ENCODE assay signal across 8 cellular contexts in genomic region chr6:16540804-16541752, GRCh38.
A peak's percentile ranks its signal among the peaks of the same experiment; 100 is the strongest.
DNase-seq lines count a peak whose midpoint lies in the region; ATAC-seq and TF ChIP-seq lines count a peak whose summit lies in the region.

No MANE protein-coding gene starts in this region.

- CTCF ChIA-PET in MCF 10A (lab: Yijun Ruan, JAX), result interaction anchor here (0.6 kb wide), 1 partner anchor 588 kb away, joined by 4 read pairs; no protein-coding TSS in a partner anchor
- CTCF ChIA-PET in RWPE1 (lab: Yijun Ruan, JAX), result no interaction called here

- H3K9me3 ChIP-seq in breast epithelium, result no peaks in the 10 kb centered on the region

- H3K27ac ChIP-seq in breast epithelium (peak overlapping the region; percentile 13 to 18), RWPE1 (no peak overlapping the region)

- H3K9me3 Mint-ChIP-seq in MCF 10A (ENCODE audit: unreplicated experiment), result no peaks in the 10 kb centered on the region

- H3K27me3 ChIP-seq in breast epithelium, result no peaks in the 10 kb centered on the region

- BruUV-seq in MCF 10A (replicated peaks; lab: Mats Ljungman, UMichigan), result no TSS peak

- TF ChIP-seq CTCF in breast epithelium (IDR thresholded peaks at IDR 0.05) (no peak), MCF 10A (IDR thresholded peaks at IDR 0.05; ENCODE audit: unreplicated experiment) (no peak), RWPE1 (conservative IDR thresholded peaks at IDR 0.05; ENCODE audit: low read depth) (no peak)

- peak; percentile 70 for ATAC-seq in HG03159 (IDR thresholded peaks at IDR 0.05; ENCODE audit: unreplicated experiment)
- ATAC-seq in left cardiac atrium, result peak; percentile 77

- no peaks in the 10 kb centered on the region for H3K27me3 Mint-ChIP-seq in MCF 10A (ENCODE audit: insufficient read depth, unreplicated experiment)

- no peak overlapping the region for H3K27ac Mint-ChIP-seq in MCF 10A (ENCODE audit: low read depth, unreplicated experiment)

- no peaks in the 10 kb centered on the region for H3K36me3 Mint-ChIP-seq in MCF 10A (ENCODE audit: insufficient read depth, unreplicated experiment)

- no peak overlapping the region for H3K4me3 ChIP-seq in breast epithelium

- intact Hi-C loops in breast epithelium (cut with DNase I; ENCODE audit: low total_unique reads), result no loop called here
- intact Hi-C loops in MCF 10A (cut with micrococcal nuclease), result no loop called here
- intact Hi-C loops in left cardiac atrium (cut with DNase I), result loop anchor here in 1 of 2 donors (5.0 kb wide), 1 partner anchor 216 kb away; no protein-coding TSS in a partner anchor

- no peak for TF ChIP-seq POLR2A in breast epithelium (IDR thresholded peaks at IDR 0.05)

- no peaks in the 10 kb centered on the region for H3K4me1 Mint-ChIP-seq in MCF 10A (ENCODE audit: insufficient read depth, unreplicated experiment)

- H3K4me3 Mint-ChIP-seq in MCF 10A (ENCODE audit: unreplicated experiment), result no peak overlapping the region

- POLR2A ChIA-PET in MCF 10A (lab: Yijun Ruan, JAX), result no interaction called here
- POLR2A ChIA-PET in RWPE1 (lab: Yijun Ruan, JAX; ENCODE audit: low non-redundant PET), result no interaction called here

- no peaks in the 10 kb centered on the region for H3K4me1 ChIP-seq in breast epithelium

- no peak for DNase-seq in breast epithelium (ENCODE audit: low spot score in 2 of 2)
- no peak for DNase-seq in MCF 10A (ENCODE audit: unreplicated experiment)
- peak; percentile 39 for DNase-seq in left cardiac atrium
- peak; percentile 69 for DNase-seq in ureter (ENCODE audit: low spot score)
- no peak for DNase-seq in NCI-H345 treated with DMSO at 0.1 percent for 48 hours (lab: John Stamatoyannopoulos, UW; ENCODE audit: unreplicated experiment)
- no peak for DNase-seq in RWPE1 (ENCODE audit: low spot score)
- no peak for DNase-seq in activated naive CD4-positive, alpha-beta T cell treated with Interleukin-2 at 50 U/mL for 16 hours

- no peaks in the 10 kb centered on the region for H3K36me3 ChIP-seq in breast epithelium

Comparison
In these comparisons a context has a peak if more than half of its experiments do, and no peak if none do; other contexts are left out.
1. DNase-seq: peak in left cardiac atrium (single experiment) and ureter (single experiment); none in breast epithelium (0 of 2), MCF 10A (single experiment), NCI-H345 treated with DMSO at 0.1 percent for 48 hours (single experiment), RWPE1 (single experiment) and activated naive CD4-positive, alpha-beta T cell treated with Interleukin-2 at 50 U/mL for 16 hours (single experiment).